ENCODE assay signal across 14 cellular contexts in genomic region chr22:46444390-46444854, GRCh38.
DNase-seq lines count a peak whose midpoint lies in the region; ATAC-seq and TF ChIP-seq lines count a peak whose summit lies in the region.
"Had no signal": no experiment of that assay in that cellular context is flagged by ENCODE, and none has a peak within 500 bp of the region (broad histone marks: within the 10 kb centered on the region; RNA-seq: fewer than 3 reads in every experiment).

No MANE protein-coding gene starts in this region.

- DNase-seq in AG04449 (ENCODE audit: low read depth, low spot score) (no peak), WERI-Rb-1 (peak; percentile 25), left lung (peak in 1 of 2 donors; percentile 39), Right ventricle myocardium inferior (ENCODE audit: missing footprints) (no peak), GM23248 (no peak)
- DNase-seq: activated CD8-positive, alpha-beta T cell treated with anti-CD3 and anti-CD28 coated beads, Interleukin-2, amount 10 ng/mL, durations not matched to agents 7 days and 5 days; caudate nucleus; hypothalamus; MM.1S; stimulated activated CD4-positive, alpha-beta T cell treated with anti-CD3 and anti-CD28 coated beads, Interleukin-1b, Interleukin-23, amount 100 ng/mL, for 48 hours; uterus had no signal

- WGBS in GM23248 (ENCODE audit: low coverage in 1 of 2, low lambda C conversion rate in 2 of 2, missing lambda C conversion rate in 2 of 2), 2 experiments: 58 to 59% methylated on average over 10 of the region's 10 CpGs

- CTCF ChIA-PET in AG04449 (lab: Yijun Ruan, JAX) (interaction anchor here (0.7 kb wide), 1 partner anchor 76 kb away, joined by 3 read pairs; no protein-coding TSS in a partner anchor), HEK293 (lab: Yijun Ruan, JAX) (interaction anchor here (0.7 to 1.2 kb wide), 3 partner anchors 41 to 76 kb away, joined by 3 to 4 read pairs (median 4); no protein-coding TSS in a partner anchor)

- H3K36me3 ChIP-seq in HEK293 (ENCODE audit: control insufficient read depth in 2 of 2, insufficient read depth in 1 of 2, low read length in 2 of 2) (no peaks in the 10 kb centered on the region), WERI-Rb-1 (no peaks in the 10 kb centered on the region), left lung (no peaks in the 10 kb centered on the region), GM23248 (ENCODE audit: low read depth) (no peaks in the 10 kb centered on the region)
- H3K36me3 ChIP-seq: uterus had no signal

- intact Hi-C loops in left lung (cut with DNase I) (no loop called here), Right ventricle myocardium inferior (cut with DNase I) (no loop called here)

- H3K27me3 ChIP-seq in WERI-Rb-1 (ENCODE audit: insufficient read depth, low read depth, severe bottlenecking) (no peaks in the 10 kb centered on the region), left lung (no peaks in the 10 kb centered on the region), GM23248 (replicated peaks; ENCODE audit: insufficient read depth) (peaks cover 20% of the 10 kb centered on the region)
- H3K27me3 ChIP-seq: uterus had no signal

- peak; percentile 9 for ATAC-seq in left lung
- no peak for ATAC-seq in GM21515 (IDR thresholded peaks at IDR 0.05; ENCODE audit: unreplicated experiment)
- ATAC-seq in HG02884 (IDR thresholded peaks at IDR 0.05; ENCODE audit: unreplicated experiment): no peak
- no peak for ATAC-seq in Right ventricle myocardium inferior
- ATAC-seq: activated CD8-positive, alpha-beta T cell treated with anti-CD3 and anti-CD28 coated beads, Interleukin-2, amount 10 ng/mL, durations not matched to agents 7 days and 5 days had no signal

- POLR2A ChIA-PET in AG04449 (lab: Yijun Ruan, JAX) (no interaction called here), HEK293 (lab: Yijun Ruan, JAX) (interaction anchor here (0.7 kb wide), 1 partner anchor 17 kb away, joined by 3 read pairs; no protein-coding TSS in a partner anchor)

- H3K9me3 ChIP-seq in HEK293 (ENCODE audit: control insufficient read depth, insufficient read depth, low read depth, low read length): no peaks in the 10 kb centered on the region
- no peaks in the 10 kb centered on the region for H3K9me3 ChIP-seq in WERI-Rb-1 (ENCODE audit: severe bottlenecking)
- no peaks in the 10 kb centered on the region for H3K9me3 ChIP-seq in left lung
- H3K9me3 ChIP-seq in GM23248 (ENCODE audit: low read depth): no peaks in the 10 kb centered on the region
- H3K9me3 ChIP-seq: uterus had no signal

- H3K9me2 ChIP-seq in GM23248 (ENCODE audit: insufficient read depth): no peaks in the 10 kb centered on the region

- H3K4me2 ChIP-seq in GM23248 (ENCODE audit: unreplicated experiment): no peak overlapping the region

- no peaks in the 10 kb centered on the region for H3K79me2 ChIP-seq in GM23248 (ENCODE audit: insufficient read depth)

- in situ Hi-C loops in GM23248 (cut with MboI): no loop called here

- no peak overlapping the region for H3K27ac ChIP-seq in HEK293 (ENCODE audit: extremely low read depth, low read depth, low read length)
- H3K27ac ChIP-seq in WERI-Rb-1: no peak overlapping the region
- H3K27ac ChIP-seq in left lung: peak overlapping the region; percentile 50 to 81
- H3K27ac ChIP-seq in GM23248: no peak overlapping the region
- H3K27ac ChIP-seq: uterus had no signal

- no peaks in the 10 kb centered on the region for H3F3A ChIP-seq in GM23248 (ENCODE audit: insufficient read depth)

- no peak overlapping the region for H2AFZ ChIP-seq in GM23248

- TF ChIP-seq CTCF in AG04449 (IDR thresholded peaks at IDR 0.05; ENCODE audit: insufficient read depth, low read length, missing control alignments): peak; percentile 8
- 0 out of 2 replicates have a peak, but pooled peaks have one; percentile 7 for TF ChIP-seq CTCF in HEK293 (tag by site-specific recombination; IDR thresholded peaks at IDR 0.05)
- peak; percentile 34; the same call in 1 of the 2 replicates for TF ChIP-seq CTCF in WERI-Rb-1 (IDR thresholded peaks at IDR 0.05; ENCODE audit: low read depth, low read length)
- TF ChIP-seq CTCF in left lung (IDR thresholded peaks at IDR 0.05): no peak

- no peak overlapping the region for H3K9ac ChIP-seq in GM23248

- H4K20me1 ChIP-seq in GM23248 (ENCODE audit: insufficient read depth): no peaks in the 10 kb centered on the region

- H3K4me3 ChIP-seq in AG04449 (ENCODE audit: low read depth, low read length) (no peak overlapping the region), HEK293 (ENCODE audit: low read depth, low read length) (no peak overlapping the region), WERI-Rb-1 (ENCODE audit: low read depth, low read length) (no peak overlapping the region), left lung (no peak overlapping the region), GM23248 (no peak overlapping the region)
- H3K4me3 ChIP-seq: uterus had no signal

- peaks cover 14% of the 10 kb centered on the region for H3K4me1 ChIP-seq in HEK293 (ENCODE audit: control insufficient read depth, insufficient read depth, low read length)
- peaks cover 5% of the 10 kb centered on the region in 2 donors for H3K4me1 ChIP-seq in left lung
- H3K4me1 ChIP-seq in GM23248 (ENCODE audit: insufficient read depth): no peaks in the 10 kb centered on the region
- H3K4me1 ChIP-seq: uterus had no signal

TF ChIP-seq in HEK293, 187 proteins besides CTCF, POLR2A, EP300 and RAD21:
- TF ChIP-seq SCRT2 (tag by site-specific recombination; IDR thresholded peaks at IDR 0.05): peak; percentile 94
- TF ChIP-seq OSR2 (tag by site-specific recombination; IDR thresholded peaks at IDR 0.05): peak; percentile 51; the same call in 1 of the 2 replicates
- TF ChIP-seq ZIC2 (tag by site-specific recombination; IDR thresholded peaks at IDR 0.05): peak; percentile 75
- peak; percentile 89 for TF ChIP-seq SCRT1 (tag by site-specific recombination; IDR thresholded peaks at IDR 0.05; ENCODE audit: borderline replicate concordance)
- TF ChIP-seq ZNF660 (tag by site-specific recombination; IDR thresholded peaks at IDR 0.05): no peak
- TF ChIP-seq ZNF548 (tag by site-specific recombination; IDR thresholded peaks at IDR 0.05): peak; percentile 57; the same call in 1 of the 2 replicates
- no peak for TF ChIP-seq ZNF416 (tag by site-specific recombination; IDR thresholded peaks at IDR 0.05)
TF ChIP-seq in HEK293: peak in this region for 5.

Comparison
In these comparisons a context has a peak if more than half of its experiments do, and no peak if none do; other contexts are left out.
1. CTCF ChIP-seq: peak in AG04449 (single experiment), HEK293 (single experiment) and WERI-Rb-1 (single experiment); none in left lung (0 of 2).
2. H3K27ac ChIP-seq: peak in left lung (2 of 2); none in HEK293 (single experiment), WERI-Rb-1 (single experiment) and GM23248 (single experiment).